Comparison of ENCODE assay signal across 14 cellular contexts in genomic region chrX:39753296-39753996, GRCh38.
A peak's percentile ranks its signal among the peaks of the same experiment; 100 is the strongest.
DNase-seq lines count a peak whose midpoint lies in the region; ATAC-seq, FAIRE-seq and TF ChIP-seq lines count a peak whose summit lies in the region.
"Had no signal": no experiment of that assay in that cellular context is flagged by ENCODE, and none has a peak within 500 bp of the region (broad histone marks: within the 10 kb centered on the region; RNA-seq: fewer than 3 reads in every experiment).

No MANE protein-coding gene starts in this region.

- no peaks in the 10 kb centered on the region for H3K9me1 ChIP-seq in K562 (ENCODE audit: control insufficient read depth, insufficient read depth, low read length)

- H3K27ac ChIP-seq in ACC112 (ENCODE audit: low read depth, low read length) (peak overlapping the region; percentile 19; the same call in 1 of the 2 replicates), K562 (ENCODE audit: extremely low read depth, low read depth, low read length) (no peak overlapping the region), right lobe of liver (no peak overlapping the region), prostate gland (no peak overlapping the region)

- no peak for TF ChIP-seq POLR2A in K562 (conservative IDR thresholded peaks at IDR 0.05)
- no peak for TF ChIP-seq POLR2A in right lobe of liver (IDR thresholded peaks at IDR 0.05)
- no peak for TF ChIP-seq POLR2A in prostate gland (IDR thresholded peaks at IDR 0.05)

- intact Hi-C loops in K562 (cut with micrococcal nuclease) (no loop called here), right lobe of liver (cut with DNase I) (no loop called here), prostate gland (cut with DNase I) (loop anchor here (10.0 kb wide), 1 partner anchor 61 kb away; no protein-coding TSS in a partner anchor)

- H3K4me2 ChIP-seq in K562 (ENCODE audit: insufficient read depth, low read length): no peak overlapping the region; the same call in 1 of the 2 replicates

- in situ Hi-C loops in K562 (cut with MboI): no loop called here

- TF ChIP-seq RAD21 in K562 (CRISPR knock-in tag; conservative IDR thresholded peaks at IDR 0.05 in 1 of 2, IDR thresholded peaks at IDR 0.05 in 1 of 2): no peak

- no peak for TF ChIP-seq CTCF in K562 (IDR thresholded peaks at IDR 0.05 in 2 of 3, conservative IDR thresholded peaks at IDR 0.05 in 1 of 3; ENCODE audit: insufficient read depth in 2 of 3, low read depth in 1 of 3, low read length in 3 of 3)
- TF ChIP-seq CTCF in right lobe of liver (IDR thresholded peaks at IDR 0.05): no peak
- TF ChIP-seq CTCF in prostate gland (IDR thresholded peaks at IDR 0.05): no peak

- peak; percentile 63 for TF ChIP-seq EP300 in K562 (IDR thresholded peaks at IDR 0.05; ENCODE audit: low read length)

- H3K79me2 ChIP-seq in ACC112 (ENCODE audit: control insufficient read depth, insufficient read depth, low read length, unreplicated experiment) (no peaks in the 10 kb centered on the region), K562 (ENCODE audit: control insufficient read depth, insufficient read depth, low read length) (no peaks in the 10 kb centered on the region)

- no peaks in the 10 kb centered on the region for H3K36me3 ChIP-seq in ACC112 (ENCODE audit: insufficient read depth, low read length)
- H3K36me3 ChIP-seq in K562 (ENCODE audit: control insufficient read depth, insufficient read depth, low read length): no peaks in the 10 kb centered on the region
- no peaks in the 10 kb centered on the region for H3K36me3 ChIP-seq in right lobe of liver
- H3K36me3 ChIP-seq in prostate gland: no peaks in the 10 kb centered on the region
- H3K36me3 ChIP-seq: BLaER1 treated with 17β-estradiol and CSF1 and Interleukin-3, amounts not matched to agents 10 nM and 100 nM; thyroid gland had no signal

- no peaks in the 10 kb centered on the region for H4K20me1 ChIP-seq in K562 (replicated peaks; ENCODE audit: control insufficient read depth, insufficient read depth, low read length)
- H4K20me1 ChIP-seq: BLaER1 treated with 17β-estradiol and CSF1 and Interleukin-3, amounts not matched to agents 10 nM and 100 nM had no signal

- H3K4me3 ChIP-seq in ACC112 (ENCODE audit: low read depth, low read length) (no peak overlapping the region), K562 (no peak overlapping the region), right lobe of liver (no peak overlapping the region), prostate gland (no peak overlapping the region)
- H3K4me3 ChIP-seq: BLaER1 treated with 17β-estradiol and CSF1 and Interleukin-3, amounts not matched to agents 10 nM and 100 nM; thyroid gland had no signal

- CTCF ChIA-PET in K562 (lab: Yijun Ruan, JAX; ENCODE audit: low intra/inter-chr PET ratio): no interaction called here

- H3K9me3 ChIP-seq in K562 (replicated peaks; ENCODE audit: control insufficient read depth, insufficient read depth, low read depth, low read length) (no peaks in the 10 kb centered on the region), right lobe of liver (no peaks in the 10 kb centered on the region), prostate gland (no peaks in the 10 kb centered on the region)
- H3K9me3 ChIP-seq: thyroid gland had no signal

- ATAC-seq in K562: peak; percentile 58
- ATAC-seq in right lobe of liver: peak; percentile 6 to 78 (median 18)
- ATAC-seq: activated CD4-positive, alpha-beta T cell treated with anti-CD3 and anti-CD28 coated beads for 36 hours had no signal

- FAIRE-seq in HTR-8/SVneo (lab: Jason Lieb, UNC) (peak; percentile 48), K562 (lab: Jason Lieb, UNC) (peak; percentile 23)
- FAIRE-seq: endometrium had no signal

- no TSS peak for BruUV-seq in K562 (replicated peaks; lab: Mats Ljungman, UMichigan)

- no peak for DNase-seq in HTR-8/SVneo (ENCODE audit: insufficient read length, low spot score)
- peak; percentile 46 to 66 (median 62) for DNase-seq in K562 (ENCODE audit: extremely low read depth in 1 of 4, low spot score in 3 of 4)
- DNase-seq in right lobe of liver: no peak
- DNase-seq in mesenteric fat pad (ENCODE audit: low spot score): no peak
- no peak for DNase-seq in NCI-H82 treated with DMSO at 0.1 percent for 48 hours (lab: John Stamatoyannopoulos, UW; ENCODE audit: unreplicated experiment)
- no peak for DNase-seq in SK-N-DZ (ENCODE audit: low spot score)
- DNase-seq in prostate gland (ENCODE audit: low spot score): no peak
- DNase-seq: activated CD4-positive, alpha-beta T cell treated with anti-CD3 and anti-CD28 coated beads for 36 hours; activated naive CD4-positive, alpha-beta T cell treated with anti-CD3 and anti-CD28 coated beads, Interleukin-2, amount 50 U/mL, for 16 hours; NCI-H187 had no signal

- H3K4me1 ChIP-seq in ACC112 (ENCODE audit: control insufficient read depth, insufficient read depth, low read length, unreplicated experiment): peaks cover 29% of the 10 kb centered on the region
- H3K4me1 ChIP-seq in K562 (replicated peaks in 1 of 2; ENCODE audit: control insufficient read depth in 2 of 2, insufficient read depth in 2 of 2, low read length in 2 of 2): peaks cover 12 to 18% of the 10 kb centered on the region in 2 experiments; a peak in 4 of 5 replicates
- peaks cover 0 to 5% (median 0%) of the 10 kb centered on the region in 4 donors for H3K4me1 ChIP-seq in right lobe of liver
- H3K4me1 ChIP-seq in prostate gland (replicated peaks): no peaks in the 10 kb centered on the region

- H3K27me3 ChIP-seq in ACC112 (ENCODE audit: insufficient read depth, low read length): no peaks in the 10 kb centered on the region
- no peaks in the 10 kb centered on the region; a peak in 1 of 5 replicates for H3K27me3 ChIP-seq in K562 (ENCODE audit: control insufficient read depth in 2 of 2, insufficient read depth in 2 of 2, low read length in 2 of 2)
- no peaks in the 10 kb centered on the region for H3K27me3 ChIP-seq in right lobe of liver
- H3K27me3 ChIP-seq in prostate gland (replicated peaks; ENCODE audit: insufficient read depth): no peaks in the 10 kb centered on the region
- H3K27me3 ChIP-seq: BLaER1 treated with 17β-estradiol and CSF1 and Interleukin-3, amounts not matched to agents 10 nM and 100 nM; thyroid gland had no signal

- H2AFZ ChIP-seq in ACC112 (ENCODE audit: low read length, unreplicated experiment) (no peak overlapping the region), K562 (ENCODE audit: low read depth, low read length) (peak overlapping the region; percentile 8; the same call in 1 of the 2 replicates)

- 33% methylated on average over 7 of the region's 8 CpGs for WGBS in K562 (ENCODE audit: insufficient coverage, low coverage, missing lambda C conversion rate)
- WGBS in right lobe of liver (ENCODE audit: insufficient coverage, low coverage, low lambda C conversion rate, missing lambda C conversion rate): 87% methylated on average over 5 of the region's 8 CpGs
- WGBS in prostate gland: 90% methylated on average over 8 of the region's 8 CpGs

- no peak overlapping the region for H3K9ac ChIP-seq in K562 (ENCODE audit: insufficient read depth in 1 of 2, low read depth in 2 of 2, low read length in 2 of 2)
- H3K9ac ChIP-seq: BLaER1 treated with 17β-estradiol and CSF1 and Interleukin-3, amounts not matched to agents 10 nM and 100 nM had no signal

- POLR2A ChIA-PET in K562 (lab: Yijun Ruan, JAX): interaction anchor here (1.2 kb wide), 1 partner anchor 304 kb away, joined by 3 read pairs; no protein-coding TSS in a partner anchor

TF ChIP-seq in K562, 482 proteins besides CTCF, POLR2A, EP300 and RAD21 (continues in another document):
- TF ChIP-seq ESRRB (CRISPR knock-in tag; IDR thresholded peaks at IDR 0.05; ENCODE audit: borderline replicate concordance) (no peak), MIER1 (IDR thresholded peaks at IDR 0.05; ENCODE audit: low read depth) (no peak), ZNF263 (CRISPR knock-in tag; IDR thresholded peaks at IDR 0.05; ENCODE audit: borderline replicate concordance) (peak; percentile 87), SMAD1 (IDR thresholded peaks at IDR 0.05; ENCODE audit: low read depth, low read length, partially characterized antibody) (no peak), SNRNP70 (optimal IDR thresholded peaks at IDR 0.05; ENCODE audit: low read depth, low read length) (no peak), SMARCB1 (IDR thresholded peaks at IDR 0.05; ENCODE audit: insufficient read length, low read depth) (no peak), PCBP1 (IDR thresholded peaks at IDR 0.05; ENCODE audit: low read depth, low read length, poor library complexity, severe bottlenecking) (no peak), MAFG (tag; conservative IDR thresholded peaks at IDR 0.05) (no peak), ETV6 (IDR thresholded peaks at IDR 0.05; ENCODE audit: borderline replicate concordance in 1 of 2, low read depth in 2 of 2, low read length in 1 of 2) (no peak), ETV6 (CRISPR knock-in tag; IDR thresholded peaks at IDR 0.05; ENCODE audit: borderline replicate concordance) (no peak), SOX6 (IDR thresholded peaks at IDR 0.05) (no peak), BHLHE40 (IDR thresholded peaks at IDR 0.05; ENCODE audit: low read length) (peak; percentile 69; the same call in 1 of the 2 replicates), TAF9B (IDR thresholded peaks at IDR 0.05; ENCODE audit: partially characterized antibody) (peak; percentile 48)
- TF ChIP-seq, protein P1, sequence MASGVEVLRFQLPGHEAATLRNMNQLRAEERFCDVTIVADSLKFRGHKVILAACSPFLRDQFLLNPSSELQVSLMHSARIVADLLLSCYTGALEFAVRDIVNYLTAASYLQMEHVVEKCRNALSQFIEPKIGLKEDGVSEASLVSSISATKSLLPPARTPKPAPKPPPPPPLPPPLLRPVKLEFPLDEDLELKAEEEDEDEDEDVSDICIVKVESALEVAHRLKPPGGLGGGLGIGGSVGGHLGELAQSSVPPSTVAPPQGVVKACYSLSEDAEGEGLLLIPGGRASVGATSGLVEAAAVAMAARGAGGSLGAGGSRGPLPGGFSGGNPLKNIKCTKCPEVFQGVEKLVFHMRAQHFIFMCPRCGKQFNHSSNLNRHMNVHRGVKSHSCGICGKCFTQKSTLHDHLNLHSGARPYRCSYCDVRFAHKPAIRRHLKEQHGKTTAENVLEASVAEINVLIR (CRISPR knock-in tag; IDR thresholded peaks at IDR 0.05): no peak

Comparison
In these comparisons a context has a peak if more than half of its experiments do, and no peak if none do; other contexts are left out.
1. DNase-seq: peak in K562 (4 of 4); none in HTR-8/SVneo (single experiment), right lobe of liver (0 of 3), mesenteric fat pad (single experiment), NCI-H82 treated with DMSO at 0.1 percent for 48 hours (single experiment), SK-N-DZ (single experiment) and prostate gland (single experiment).